Comparison of ENCODE assay signal across 19 cellular contexts in genomic region chr20:50124496-50124895, GRCh38. TPM values are rescaled to one million over a fixed set of nuclear protein-coding genes. Genes with fewer than 3 reads are reported as not detected.
A peak's percentile ranks its signal among the peaks of the same experiment; 100 is the strongest.
DNase-seq lines count a peak whose midpoint lies in the region; ATAC-seq and TF ChIP-seq lines count a peak whose summit lies in the region.
"Had no signal": no experiment of that assay in that cellular context is flagged by ENCODE, and none has a peak within 500 bp of the region (broad histone marks: within the 10 kb centered on the region; RNA-seq: fewer than 3 reads in every experiment).

No MANE protein-coding gene starts in this region.

- no peaks in the 10 kb centered on the region for H3K27me3 Mint-ChIP-seq in stimulated activated naive B cell treated with anti-CD40 and anti-IgM and Interleukin-4, amounts not matched to agents 10 μg/mL and 1 μg/mL and 100 μg/mL, for 72 hours

- POLR2A ChIA-PET in HEK293 (lab: Yijun Ruan, JAX): interaction anchor here (1.5 kb wide), 1 partner anchor 9 kb away, joined by 3 read pairs; no protein-coding TSS in a partner anchor

- no peak overlapping the region for H3K9ac ChIP-seq in liver (ENCODE audit: low read depth in 1 of 2, low read length in 2 of 2)

- CTCF ChIA-PET in HEK293 (lab: Yijun Ruan, JAX): interaction anchor here (0.6 to 5.7 kb wide), 4 partner anchors 10 to 826 kb away, joined by 3 to 94 read pairs (median 3); no protein-coding TSS in a partner anchor

- 96% methylated on average over 9 of the region's 9 CpGs for WGBS in liver

- H3K36me3 ChIP-seq in HEK293 (ENCODE audit: control insufficient read depth in 2 of 2, insufficient read depth in 1 of 2, low read length in 2 of 2) (peaks cover 0 to 64% of the 10 kb centered on the region in 2 experiments; a peak in 2 of 3 replicates), liver (ENCODE audit: control insufficient read depth in 4 of 4, insufficient read depth in 3 of 4, low read depth in 1 of 4, low read length in 3 of 4) (peaks cover 3 to 18% (median 13%) of the 10 kb centered on the region in 4 donors), Peyer's patch (peaks cover 0 to 48% (median 0%) of the 10 kb centered on the region in 3 donors)

- H3K9me3 Mint-ChIP-seq in stimulated activated naive B cell treated with anti-CD40 and anti-IgM and Interleukin-4, amounts not matched to agents 10 μg/mL and 1 μg/mL and 100 μg/mL, for 72 hours: peaks cover 0 to 2% of the 10 kb centered on the region in 2 donors

- TF ChIP-seq CTCF in HEK293 (tag by site-specific recombination; IDR thresholded peaks at IDR 0.05): no peak
- no peak for TF ChIP-seq CTCF in VCaP (conservative IDR thresholded peaks at IDR 0.05)
- TF ChIP-seq CTCF in liver (IDR thresholded peaks at IDR 0.05; ENCODE audit: low read depth, low read length, missing input control): no peak
- no peak for TF ChIP-seq CTCF in Peyer's patch (IDR thresholded peaks at IDR 0.05)
- TF ChIP-seq CTCF in GM13976 (IDR thresholded peaks at IDR 0.05; ENCODE audit: borderline replicate concordance, control extremely low read depth, extremely low read depth, insufficient read depth, missing control alignments): no peak

- no peak for TF ChIP-seq RAD21 in liver (IDR thresholded peaks at IDR 0.05)

- peaks cover 11 to 18% of the 10 kb centered on the region in 2 donors for H3K4me1 Mint-ChIP-seq in stimulated activated naive B cell treated with anti-CD40 and anti-IgM and Interleukin-4, amounts not matched to agents 10 μg/mL and 1 μg/mL and 100 μg/mL, for 72 hours

- no peak for TF ChIP-seq POLR2A in Peyer's patch (IDR thresholded peaks at IDR 0.05)

- peak overlapping the region; percentile 69 for H3K27ac Mint-ChIP-seq in stimulated activated naive B cell treated with anti-CD40 and anti-IgM and Interleukin-4, amounts not matched to agents 10 μg/mL and 1 μg/mL and 100 μg/mL, for 72 hours
- H3K27ac Mint-ChIP-seq: GM23338 had no signal

- H3K27ac ChIP-seq in HEK293 (ENCODE audit: extremely low read depth, low read depth, low read length) (no peak overlapping the region), VCaP (peak overlapping the region; percentile 88), liver (ENCODE audit: low read depth in 1 of 2, low read length in 2 of 2) (peak overlapping the region; percentile 65 to 85), Peyer's patch (no peak overlapping the region)
- H3K27ac ChIP-seq: SJCRH30 had no signal

- H3K4me3 ChIP-seq in HEK293 (ENCODE audit: low read depth, low read length) (no peak overlapping the region), liver (ENCODE audit: low read depth in 1 of 3, low read length in 3 of 3) (no peak overlapping the region), Peyer's patch (no peak overlapping the region)
- H3K4me3 ChIP-seq: GM23338, SJCRH30 had no signal

- in situ Hi-C loops in GM13976 (cut with MboI; ENCODE audit: low sequenced_read_pairs, unreplicated experiment): no loop called here

- ATAC-seq in stimulated activated naive B cell treated with anti-CD40 and anti-IgM and Interleukin-4, amounts not matched to agents 10 μg/mL and 1 μg/mL and 100 μg/mL, for 72 hours (replicated peaks): no peak
- ATAC-seq in GM18868 (IDR thresholded peaks at IDR 0.05; ENCODE audit: unreplicated experiment): no peak
- ATAC-seq: GM23338, HCT116, PC-3 had no signal

- H3K27me3 ChIP-seq in liver (ENCODE audit: control insufficient read depth in 4 of 4, insufficient read depth in 4 of 4, low read length in 3 of 4): no peaks in the 10 kb centered on the region
- no peaks in the 10 kb centered on the region for H3K27me3 ChIP-seq in Peyer's patch
- H3K27me3 ChIP-seq: SJCRH30 had no signal

- H3K9me3 ChIP-seq in HEK293 (ENCODE audit: control insufficient read depth, insufficient read depth, low read depth, low read length) (no peaks in the 10 kb centered on the region), liver (ENCODE audit: control insufficient read depth in 4 of 4, low read length in 3 of 4) (no peaks in the 10 kb centered on the region), Peyer's patch (no peaks in the 10 kb centered on the region)
- H3K9me3 ChIP-seq: SJCRH30 had no signal

- peaks cover 47 to 70% of the 10 kb centered on the region in 2 donors for H3K36me3 Mint-ChIP-seq in stimulated activated naive B cell treated with anti-CD40 and anti-IgM and Interleukin-4, amounts not matched to agents 10 μg/mL and 1 μg/mL and 100 μg/mL, for 72 hours

- no peak overlapping the region for H3K4me3 Mint-ChIP-seq in stimulated activated naive B cell treated with anti-CD40 and anti-IgM and Interleukin-4, amounts not matched to agents 10 μg/mL and 1 μg/mL and 100 μg/mL, for 72 hours
- H3K4me3 Mint-ChIP-seq: GM23338 had no signal

- no peak for DNase-seq in stimulated activated naive B cell treated with anti-CD40 and anti-IgM and Interleukin-4, amounts not matched to agents 10 μg/mL and 1 μg/mL and 100 μg/mL, for 72 hours
- no peak for DNase-seq in Peyer's patch
- DNase-seq in GM13976 (ENCODE audit: low spot score): no peak
- DNase-seq: COR-L47, DMS153, GDM1, KBM-7, NCI-H1105 treated with DMSO at 0.1 percent for 48 hours, NCI-H187, NCI-H2107, NCI-H510A, PC-3, SJCRH30 had no signal

- H3K4me1 ChIP-seq in HEK293 (ENCODE audit: control insufficient read depth, insufficient read depth, low read length) (no peaks in the 10 kb centered on the region), liver (ENCODE audit: control insufficient read depth in 4 of 4, insufficient read depth in 4 of 4, low read length in 3 of 4) (peaks cover 9 to 50% (median 33%) of the 10 kb centered on the region in 4 donors), Peyer's patch (peaks cover 0 to 12% (median 0%) of the 10 kb centered on the region in 4 donors)

TF ChIP-seq in HEK293, 187 proteins besides CTCF, POLR2A, EP300 and RAD21:
- TF ChIP-seq ZNF600 (tag by site-specific recombination; IDR thresholded peaks at IDR 0.05) (0 out of 2 replicates have a peak, but pooled peaks have one; percentile 27), HIC1 (tag by site-specific recombination; IDR thresholded peaks at IDR 0.05) (no peak)

TF ChIP-seq in liver, 16 proteins besides CTCF, POLR2A, EP300 and RAD21:
- TF ChIP-seq NR2F2 (IDR thresholded peaks at IDR 0.05) (no peak), SP1 (IDR thresholded peaks at IDR 0.05) (no peak), FOXA1 (IDR thresholded peaks at IDR 0.05) (no peak), HNF4A (conservative IDR thresholded peaks at IDR 0.05) (no peak), ZBTB33 (IDR thresholded peaks at IDR 0.05) (no peak), TAF1 (conservative IDR thresholded peaks at IDR 0.05) (no peak), ATF3 (IDR thresholded peaks at IDR 0.05) (no peak), EGR1 (IDR thresholded peaks at IDR 0.05; ENCODE audit: low read depth in 2 of 2) (no peak), REST (IDR thresholded peaks at IDR 0.05) (no peak), MAX (IDR thresholded peaks at IDR 0.05) (no peak), FOXA2 (IDR thresholded peaks at IDR 0.05) (no peak)

RNA-seq across cellular contexts. Expression of gene UBE2V1, which starts 11.5 kb away (rescaled TPM):
- total RNA-seq in liver: 10 to 100 TPM; 27.9 to 29.7 TPM
- 10 to 100 TPM; 38.8 to 53.0 TPM for polyA plus RNA-seq in liver
- total RNA-seq in Peyer's patch: 100 to 1,000 TPM in 3 of 4 donors, 10 to 100 TPM in 1; 94.4 to 111 (median 105) TPM

RNA-seq across cellular contexts. Expression of gene PEDS1, which starts 29.0 kb away (rescaled TPM):
- 1 to 10 TPM; 4.8 to 6.5 TPM for total RNA-seq in liver
- 10 to 100 TPM; 10.7 to 19.3 TPM for polyA plus RNA-seq in liver
- total RNA-seq in Peyer's patch: 10 to 100 TPM; 13.2 to 34.3 (median 24.5) TPM

Comparison
In these comparisons a context has a peak if more than half of its experiments do, and no peak if none do; other contexts are left out.
1. H3K27ac ChIP-seq: peak in VCaP (single experiment) and liver (2 of 2); none in HEK293 (single experiment) and Peyer's patch (0 of 4).